In genomic region chr14:90575336-90575735, GRCh38 we compare ENCODE assay signal across 1 cellular context.
TF ChIP-seq lines count a peak whose summit lies in the region.

No MANE protein-coding gene starts in this region.

TF ChIP-seq in H1, 55 proteins besides CTCF, POLR2A, EP300 and RAD21:
- TF ChIP-seq TAF1 (IDR thresholded peaks at IDR 0.05; ENCODE audit: low read depth, low read length) (no peak), TAF7 (optimal IDR thresholded peaks at IDR 0.05; ENCODE audit: borderline replicate concordance, low read depth, low read length) (no peak), CBX8 (IDR thresholded peaks at IDR 0.05; ENCODE audit: borderline replicate concordance, low read depth, low read length) (no peak), ATF2 (IDR thresholded peaks at IDR 0.05; ENCODE audit: low read length) (no peak), CHD2 (IDR thresholded peaks at IDR 0.05; ENCODE audit: low read length) (no peak), BACH1 (IDR thresholded peaks at IDR 0.05; ENCODE audit: low read length) (no peak), KDM5A (IDR thresholded peaks at IDR 0.05; ENCODE audit: low read length) (no peak), SP4 (IDR thresholded peaks at IDR 0.05; ENCODE audit: low read length) (no peak), JUN (IDR thresholded peaks at IDR 0.05; ENCODE audit: low read depth, low read length) (no peak), MAFK (IDR thresholded peaks at IDR 0.05; ENCODE audit: low read depth, low read length) (no peak)
